25 cellular contexts compared by ENCODE assay signal in genomic region chr2:9994462-9994861, GRCh38.
"Had no signal": no experiment of that assay in that cellular context is flagged by ENCODE, and none has a peak within 500 bp of the region (broad histone marks: within the 10 kb centered on the region; RNA-seq: fewer than 3 reads in every experiment).

No MANE protein-coding gene starts in this region.

- H3K4me3 ChIP-seq: colonic mucosa, heart right ventricle, left ventricle myocardium inferior, ovary, testis, uterus had no signal

- DNase-seq: activated CD4-positive, alpha-beta T cell treated with anti-CD3 and anti-CD28 coated beads for 48 hours; activated CD4-positive, alpha-beta T cell treated with anti-CD3 and anti-CD28 coated beads, Interleukin-2, amount 50 U/mL, for 48 hours; activated CD8-positive, alpha-beta memory T cell treated with anti-CD3 and anti-CD28 coated beads, Interleukin-2, amount 50 U/mL, for 4 hours; activated gamma-delta T cell; activated T-cell treated with anti-CD3 and anti-CD28 coated beads, Interleukin-2, amount 50 U/mL, for 1 hour; anterior cingulate cortex; cerebellar nuclear complex; colonic mucosa; effector memory CD8-positive, alpha-beta T cell; foreskin keratinocyte; heart right ventricle; left ventricle myocardium inferior; mammary epithelial cell; ovary; stimulated activated naive CD8-positive, alpha-beta T cell treated with anti-CD3 and anti-CD28 coated beads, Interleukin-15, Interleukin-2, amounts not matched to agents 100 U/mL and 50 U/mL, for 24 hours; testis; trophoblast cell had no signal

- H3K9me3 Mint-ChIP-seq: activated T-helper 1 cell treated with anti-CD3 and anti-CD28 coated beads, Interleukin-12 subunit alpha, Interleukin-12 subunit beta, Interleukin-2, Interleukin-4 antibody, amounts not matched to agents 30 ng/mL and 10 ng/mL and 1 ng/mL, durations not matched to agents 14 hours and 24 hours and 36 hours; effector memory CD8-positive, alpha-beta T cell; nephron had no signal

- H3K36me3 ChIP-seq: colonic mucosa, heart right ventricle, left ventricle myocardium inferior, ovary, uterus had no signal

- H3K9me3 ChIP-seq: colonic mucosa, heart right ventricle, left ventricle myocardium inferior, ovary, testis, uterus had no signal

- H3K27me3 ChIP-seq: colonic mucosa, foreskin keratinocyte, heart right ventricle, ovary, testis, uterus had no signal

- H3K27ac ChIP-seq: colonic mucosa, foreskin keratinocyte, ovary, testis, VCaP had no signal

- H3K4me3 Mint-ChIP-seq: activated naive CD8-positive, alpha-beta T cell; activated T-helper 1 cell treated with anti-CD3 and anti-CD28 coated beads, Interleukin-12 subunit alpha, Interleukin-12 subunit beta, Interleukin-2, Interleukin-4 antibody, amounts not matched to agents 30 ng/mL and 10 ng/mL and 1 ng/mL, durations not matched to agents 14 hours and 24 hours and 36 hours; effector memory CD8-positive, alpha-beta T cell; nephron had no signal

- H3K4me1 ChIP-seq: colonic mucosa, foreskin keratinocyte, uterus had no signal

- H3K36me3 Mint-ChIP-seq: activated naive CD8-positive, alpha-beta T cell had no signal

- H3K27me3 Mint-ChIP-seq: activated naive CD8-positive, alpha-beta T cell; progenitor cell of endocrine pancreas had no signal

- H3K27ac Mint-ChIP-seq: activated naive CD8-positive, alpha-beta T cell; activated T-helper 1 cell treated with anti-CD3 and anti-CD28 coated beads, Interleukin-12 subunit alpha, Interleukin-12 subunit beta, Interleukin-2, Interleukin-4 antibody, amounts not matched to agents 30 ng/mL and 10 ng/mL and 1 ng/mL, durations not matched to agents 14 hours and 24 hours and 36 hours; effector memory CD8-positive, alpha-beta T cell; progenitor cell of endocrine pancreas had no signal

- ATAC-seq: effector memory CD8-positive, alpha-beta T cell; esophagus mucosa; foreskin keratinocyte; heart right ventricle; sciatic nerve had no signal
